In genomic region chr11:30585067-30585891, GRCh38 we compare ENCODE assay signal across 8 cellular contexts. TPM values are rescaled to one million over a fixed set of nuclear protein-coding genes. Genes with fewer than 3 reads are reported as not detected.
DNase-seq lines count a peak whose midpoint lies in the region; ATAC-seq lines count a peak whose summit lies in the region.

No MANE protein-coding gene starts in this region.

- CTCF ChIA-PET in activated CD8-positive, alpha-beta T cell treated with anti-CD3 and anti-CD28 coated beads, Interleukin-2, amount 10 ng/mL, durations not matched to agents 7 days and 5 days (lab: Charles Lee) = interaction anchor here (0.8 kb wide), 1 partner anchor 18 kb away, joined by 3 read pairs; no protein-coding TSS in a partner anchor

- peaks cover 22% of the 10 kb centered on the region for H3K4me1 ChIP-seq in neuron (ENCODE audit: insufficient read depth, low read length)

- H3K36me3 Mint-ChIP-seq in activated CD8-positive, alpha-beta T cell treated with anti-CD3 and anti-CD28 coated beads, Interleukin-2, amount 10 ng/mL, durations not matched to agents 7 days and 5 days (ENCODE audit: low read depth) = peaks cover 2% of the 10 kb centered on the region

- H3K9me3 ChIP-seq in neuron (ENCODE audit: low read length) = no peaks in the 10 kb centered on the region

- POLR2A ChIA-PET in activated CD8-positive, alpha-beta T cell treated with anti-CD3 and anti-CD28 coated beads, Interleukin-2, amount 10 ng/mL, durations not matched to agents 7 days and 5 days (lab: Charles Lee) = no interaction called here

- H3K4me1 Mint-ChIP-seq in activated CD8-positive, alpha-beta T cell treated with anti-CD3 and anti-CD28 coated beads, Interleukin-2, amount 10 ng/mL, durations not matched to agents 7 days and 5 days (ENCODE audit: low read depth) = peaks cover 6% of the 10 kb centered on the region

- no peaks in the 10 kb centered on the region for H3K9me3 Mint-ChIP-seq in activated CD8-positive, alpha-beta T cell treated with anti-CD3 and anti-CD28 coated beads, Interleukin-2, amount 10 ng/mL, durations not matched to agents 7 days and 5 days (ENCODE audit: insufficient read depth)

- peak overlapping the region; percentile 91 for H2AFZ ChIP-seq in neuron (ENCODE audit: low read depth, low read length)

- no peaks in the 10 kb centered on the region for H3K36me3 ChIP-seq in neuron (ENCODE audit: insufficient read depth, low read length)

- peak overlapping the region; percentile 37 for H3K4me3 ChIP-seq in neuron (ENCODE audit: low read length)

- H3K27me3 ChIP-seq in neuron (ENCODE audit: insufficient read depth, low read length) = peaks cover 62% of the 10 kb centered on the region

- peak; percentile 38 for ATAC-seq in GM21723 (IDR thresholded peaks at IDR 0.05; ENCODE audit: unreplicated experiment)
- peak; percentile 65 for ATAC-seq in activated CD8-positive, alpha-beta T cell treated with anti-CD3 and anti-CD28 coated beads, Interleukin-2, amount 10 ng/mL, durations not matched to agents 7 days and 5 days

- DNase-seq in C1 segment of cervical spinal cord (lab: John Stamatoyannopoulos, UW) (peak in 8 of 14 donors; percentile 16 to 51 (median 42)), germinal center (ENCODE audit: low spot score) (peak; percentile 32), NCI-H146 (lab: John Stamatoyannopoulos, UW) (no peak), superior temporal gyrus (ENCODE audit: extremely low spot score) (no peak), NCI-H2107 (lab: John Stamatoyannopoulos, UW) (no peak)
- no peak for DNase-seq in activated CD8-positive, alpha-beta T cell treated with anti-CD3 and anti-CD28 coated beads, Interleukin-2, amount 10 ng/mL, durations not matched to agents 7 days and 5 days

- H3K27ac Mint-ChIP-seq in activated CD8-positive, alpha-beta T cell treated with anti-CD3 and anti-CD28 coated beads, Interleukin-2, amount 10 ng/mL, durations not matched to agents 7 days and 5 days = no peak overlapping the region

- peak overlapping the region; percentile 24 for H3K4me3 Mint-ChIP-seq in activated CD8-positive, alpha-beta T cell treated with anti-CD3 and anti-CD28 coated beads, Interleukin-2, amount 10 ng/mL, durations not matched to agents 7 days and 5 days

- peaks cover 47% of the 10 kb centered on the region for H3K27me3 Mint-ChIP-seq in activated CD8-positive, alpha-beta T cell treated with anti-CD3 and anti-CD28 coated beads, Interleukin-2, amount 10 ng/mL, durations not matched to agents 7 days and 5 days (ENCODE audit: low read depth)

RNA-seq across cellular contexts. Expression of gene MPPED2, which starts 0.9 kb away (rescaled TPM):
- not detected for total RNA-seq in activated CD8-positive, alpha-beta T cell treated with anti-CD3 and anti-CD28 coated beads, Interleukin-2, amount 10 ng/mL, durations not matched to agents 7 days and 5 days

Comparison
In these comparisons a context has a peak if more than half of its experiments do, and no peak if none do; other contexts are left out.
1. DNase-seq: peak in C1 segment of cervical spinal cord (8 of 14) and germinal center (single experiment); none in activated CD8-positive, alpha-beta T cell treated with anti-CD3 and anti-CD28 coated beads, Interleukin-2, amount 10 ng/mL, durations not matched to agents 7 days and 5 days (single experiment), NCI-H146 (single experiment), superior temporal gyrus (single experiment) and NCI-H2107 (single experiment).